In the genomic region with DNA sequence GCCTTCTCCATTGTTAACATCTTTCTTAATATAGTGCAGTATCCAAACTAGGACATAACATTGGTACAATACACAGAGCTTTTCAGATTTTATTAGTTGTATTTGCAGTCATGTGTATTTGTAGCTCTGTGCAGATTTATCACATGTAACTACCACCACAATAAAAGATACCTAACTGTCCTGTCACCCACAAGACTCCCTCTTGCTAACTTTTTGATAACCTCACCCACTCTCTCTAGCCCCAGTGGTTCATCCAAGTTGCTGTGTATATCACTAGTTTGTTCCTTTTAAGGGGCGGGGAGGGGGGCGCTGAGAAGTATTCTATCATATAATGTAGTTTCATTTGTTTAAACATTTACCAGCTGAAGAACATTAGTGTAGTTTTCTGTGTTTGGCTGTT, we compare ENCODE assay signal across 33 cellular contexts.
"Had no signal": no experiment of that assay in that cellular context is flagged by ENCODE, and none has a peak within 500 bp of the region (broad histone marks: within the 10 kb centered on the region; RNA-seq: fewer than 3 reads in every experiment).

No MANE protein-coding gene starts in this region.

- H3K9ac ChIP-seq: parathyroid adenoma had no signal

- H3K4me3 ChIP-seq: gastrocnemius medialis, left ventricle myocardium inferior, lung, right atrium auricular region, stomach, thyroid gland, upper lobe of left lung, vagina had no signal

- H3K4me1 Mint-ChIP-seq: neural crest cell had no signal

- H3K27ac ChIP-seq: gastrocnemius medialis, left ventricle myocardium inferior, parathyroid adenoma, right atrium auricular region, stomach, thyroid gland, upper lobe of left lung, vagina had no signal

- H3K4me1 ChIP-seq: parathyroid adenoma, thyroid gland had no signal

- FAIRE-seq: bronchial epithelial cell, colon, endometrium had no signal

- H3K9me3 ChIP-seq: thyroid gland had no signal

- H3K27ac Mint-ChIP-seq: activated CD4-positive, alpha-beta memory T cell treated with anti-CD3 and anti-CD28 coated beads for 36 hours; activated CD4-positive, alpha-beta T cell treated with anti-CD3 and anti-CD28 coated beads, Interleukin-2, amount 10 ng/mL, durations not matched to agents 24 days and 14 days; activated naive CD4-positive, alpha-beta T cell treated with anti-CD3 and anti-CD28 coated beads, Interleukin-2, amount 10 ng/mL, durations not matched to agents 7 days and 5 days; activated T-helper 1 cell treated with anti-CD3 and anti-CD28 coated beads, Interleukin-12 subunit alpha, Interleukin-12 subunit beta, Interleukin-2, Interleukin-4 antibody, amounts not matched to agents 30 ng/mL and 10 ng/mL and 1 ng/mL, durations not matched to agents 14 hours and 24 hours and 36 hours had no signal

- H3K27me3 Mint-ChIP-seq: activated CD4-positive, alpha-beta memory T cell treated with anti-CD3 and anti-CD28 coated beads for 36 hours; activated CD4-positive, alpha-beta T cell treated with anti-CD3 and anti-CD28 coated beads, Interleukin-2, amount 10 ng/mL, durations not matched to agents 24 days and 14 days; activated naive CD4-positive, alpha-beta T cell treated with anti-CD3 and anti-CD28 coated beads, Interleukin-2, amount 10 ng/mL, durations not matched to agents 7 days and 5 days; naive thymus-derived CD4-positive, alpha-beta T cell; stimulated activated naive B cell treated with anti-CD40 and anti-IgM and Interleukin-4, amounts not matched to agents 10 μg/mL and 1 μg/mL and 100 μg/mL, for 72 hours; T-helper 17 cell had no signal

- DNase-seq: activated CD4-positive, alpha-beta memory T cell treated with anti-CD3 and anti-CD28 coated beads for 36 hours; activated CD4-positive, alpha-beta T cell treated with anti-CD3 and anti-CD28 coated beads, Interleukin-2, amount 10 ng/mL, durations not matched to agents 24 days and 14 days; activated CD4-positive, CD25-positive, alpha-beta regulatory T cell treated with anti-CD3 and anti-CD28 coated beads, Interleukin-2, amount 50 U/mL, for 72 hours; activated CD8-positive, alpha-beta memory T cell treated with anti-CD3 and anti-CD28 coated beads, Interleukin-2, amount 50 U/mL, for 4 hours; activated effector memory CD4-positive, alpha-beta T cell treated with anti-CD3 and anti-CD28 coated beads, Interleukin-2, amount 50 U/mL, for 16 hours; activated naive CD4-positive, alpha-beta T cell treated with anti-CD3 and anti-CD28 coated beads, Interleukin-2, amount 10 ng/mL, durations not matched to agents 7 days and 5 days; activated T-cell treated with anti-CD3 and anti-CD28 coated beads, Interleukin-2, amount 50 U/mL, for 1 hour; dermis blood vessel endothelial cell; effector CD4-positive, alpha-beta T cell; erythroblast; gastrocnemius medialis; glutamatergic neuron; islet precursor cell; left ventricle myocardium inferior; naive thymus-derived CD4-positive, alpha-beta T cell; occipital lobe; stimulated activated CD4-positive, alpha-beta T cell treated with anti-CD3 and anti-CD28 coated beads, Interleukin-15, amount 100 ng/mL, for 24 hours; stimulated activated CD4-positive, alpha-beta T cell treated with anti-CD3 and anti-CD28 coated beads, Interleukin-2, amount 100 ng/mL, for 24 hours; stimulated activated naive B cell treated with anti-CD40 and anti-IgM and Interleukin-4, amounts not matched to agents 10 μg/mL and 1 μg/mL and 100 μg/mL, for 72 hours; stomach; T-helper 17 cell; T1000; thyroid gland; upper lobe of left lung had no signal

- H3K4me3 Mint-ChIP-seq: activated CD4-positive, alpha-beta memory T cell treated with anti-CD3 and anti-CD28 coated beads for 36 hours; activated CD4-positive, alpha-beta T cell treated with anti-CD3 and anti-CD28 coated beads, Interleukin-2, amount 10 ng/mL, durations not matched to agents 24 days and 14 days; activated naive CD4-positive, alpha-beta T cell treated with anti-CD3 and anti-CD28 coated beads, Interleukin-2, amount 10 ng/mL, durations not matched to agents 7 days and 5 days; activated T-helper 1 cell treated with anti-CD3 and anti-CD28 coated beads, Interleukin-12 subunit alpha, Interleukin-12 subunit beta, Interleukin-2, Interleukin-4 antibody, amounts not matched to agents 30 ng/mL and 10 ng/mL and 1 ng/mL, durations not matched to agents 14 hours and 24 hours and 36 hours; neural crest cell; stimulated activated naive B cell treated with anti-CD40 and anti-IgM and Interleukin-4, amounts not matched to agents 10 μg/mL and 1 μg/mL and 100 μg/mL, for 72 hours; T-helper 17 cell had no signal

- H2AFZ ChIP-seq: parathyroid adenoma had no signal

- H3K27me3 ChIP-seq: gastrocnemius medialis, right atrium auricular region, stomach, thyroid gland, upper lobe of left lung, vagina had no signal

- H3K36me3 ChIP-seq: right atrium auricular region, thyroid gland had no signal
